In genomic region chr2:112187046-112187715, GRCh38 we compare ENCODE assay signal across 1 cellular context.
TF ChIP-seq lines count a peak whose summit lies in the region.

No MANE protein-coding gene starts in this region.

TF ChIP-seq in H1, 55 proteins besides CTCF, POLR2A, EP300 and RAD21:
- TF ChIP-seq E2F6 (IDR thresholded peaks at IDR 0.05) (0 out of 2 replicates have a peak, but pooled peaks have one; percentile 40), PHF8 (conservative IDR thresholded peaks at IDR 0.05; ENCODE audit: low read depth, low read length) (no peak), CBX8 (IDR thresholded peaks at IDR 0.05; ENCODE audit: borderline replicate concordance, low read depth, low read length) (no peak), RNF2 (IDR thresholded peaks at IDR 0.05; ENCODE audit: borderline replicate concordance, low read depth, low read length, missing control alignments, poor library complexity, severe bottlenecking) (no peak)
